ENCODE assay signal across 8 cellular contexts in genomic region chr3:129278970-129279906, GRCh38. TPM values are rescaled to one million over a fixed set of nuclear protein-coding genes. Genes with fewer than 3 reads are reported as not detected.
A peak's percentile ranks its signal among the peaks of the same experiment; 100 is the strongest.
DNase-seq lines count a peak whose midpoint lies in the region; ATAC-seq and TF ChIP-seq lines count a peak whose summit lies in the region.

No MANE protein-coding gene starts in this region.

- H3K4me1 ChIP-seq in DOHH2 (ENCODE audit: control insufficient read depth, low read length) (peaks cover 79% of the 10 kb centered on the region), adipocyte (ENCODE audit: control insufficient read depth, insufficient read depth, low read length) (peaks cover 40% of the 10 kb centered on the region), gastrocnemius medialis (peaks cover 19 to 21% of the 10 kb centered on the region in 2 donors)

- H3K9me3 ChIP-seq in DOHH2 (ENCODE audit: control insufficient read depth, insufficient read depth, low read length) = no peaks in the 10 kb centered on the region
- H3K9me3 ChIP-seq in SK-N-MC (ENCODE audit: low read depth, low read length) = no peaks in the 10 kb centered on the region
- no peaks in the 10 kb centered on the region for H3K9me3 ChIP-seq in adipocyte (ENCODE audit: control insufficient read depth, low read length)
- no peaks in the 10 kb centered on the region for H3K9me3 ChIP-seq in gastrocnemius medialis

- H3K79me2 ChIP-seq in DOHH2 (ENCODE audit: control insufficient read depth, low read length) = peaks cover 56% of the 10 kb centered on the region

- peak; percentile 4 for ATAC-seq in HG03097 (IDR thresholded peaks at IDR 0.05; ENCODE audit: low FRiP score, unreplicated experiment)
- peak; percentile 52 to 62 for ATAC-seq in gastrocnemius medialis
- no peak for ATAC-seq in GM21447 (IDR thresholded peaks at IDR 0.05; ENCODE audit: unreplicated experiment)

- peak overlapping the region; percentile 89 for H3K4me2 ChIP-seq in DOHH2 (ENCODE audit: low read length)

- no peak for TF ChIP-seq CTCF in DOHH2 (IDR thresholded peaks at IDR 0.05; ENCODE audit: low read depth, low read length, poor library complexity, severe bottlenecking)
- TF ChIP-seq CTCF in gastrocnemius medialis (IDR thresholded peaks at IDR 0.05 in 4 of 5, conservative IDR thresholded peaks at IDR 0.05 in 1 of 5) = peak in 1 of 5 experiments; percentile 7

- H3K27ac ChIP-seq in DOHH2 (ENCODE audit: low read depth, low read length) (peak overlapping the region; percentile 95), SK-N-MC (no peak overlapping the region), gastrocnemius medialis (peak overlapping the region; percentile 87 to 94 (median 89))

- peak overlapping the region; percentile 79 for H3K9ac ChIP-seq in SK-N-MC (ENCODE audit: insufficient read length)
- H3K9ac ChIP-seq in adipocyte (ENCODE audit: low read length) = peak overlapping the region; percentile 92

- H3K9me2 ChIP-seq in DOHH2 (replicated peaks; ENCODE audit: control insufficient read depth, low read length) = no peaks in the 10 kb centered on the region

- no peaks in the 10 kb centered on the region for H3K27me3 ChIP-seq in DOHH2 (ENCODE audit: control insufficient read depth, low read length)
- no peaks in the 10 kb centered on the region for H3K27me3 ChIP-seq in adipocyte (replicated peaks; ENCODE audit: control insufficient read depth, insufficient read depth, low read length)
- no peaks in the 10 kb centered on the region for H3K27me3 ChIP-seq in gastrocnemius medialis

- H3K36me3 ChIP-seq in DOHH2 (ENCODE audit: control insufficient read depth, low read length) (peaks cover 75% of the 10 kb centered on the region), SK-N-MC (ENCODE audit: insufficient read depth, low read length) (peaks cover 37% of the 10 kb centered on the region), adipocyte (ENCODE audit: control insufficient read depth, insufficient read depth, low read length, severe bottlenecking) (peaks cover 36% of the 10 kb centered on the region), gastrocnemius medialis (peaks cover 0 to 35% of the 10 kb centered on the region in 2 donors)

- H4K20me1 ChIP-seq in DOHH2 (ENCODE audit: control insufficient read depth, insufficient read depth, low read depth, low read length) = peaks cover 15% of the 10 kb centered on the region

- intact Hi-C loops in gastrocnemius medialis (cut with DNase I; ENCODE audit: low total_unique reads) = loop anchor here (1.0 to 2.0 kb wide), 2 partner anchors 37 to 120 kb away; a partner anchor contains a TSS

- peaks cover 51% of the 10 kb centered on the region for H3F3A ChIP-seq in DOHH2 (ENCODE audit: control insufficient read depth, insufficient read depth)

- in situ Hi-C loops in gastrocnemius medialis (cut with MboI; ENCODE audit: low sequenced_read_pairs in 4 of 4) = no loop called here

- DNase-seq in SK-N-MC (ENCODE audit: low read depth, low spot score) (no peak), adipocyte (ENCODE audit: low read depth) (peak; percentile 55), hepatic stellate cell (ENCODE audit: low spot score) (peak; percentile 37), gastrocnemius medialis (no peak), GM19240 (ENCODE audit: insufficient read length, low spot score) (no peak)

- peak; percentile 22 to 87 for TF ChIP-seq POLR2A in gastrocnemius medialis (IDR thresholded peaks at IDR 0.05)

- H3K4me3 ChIP-seq in DOHH2 (ENCODE audit: low read length) (peak overlapping the region; percentile 99), SK-N-MC (peak overlapping the region; percentile 79), adipocyte (ENCODE audit: low read length) (peak overlapping the region; percentile 94), gastrocnemius medialis (peak overlapping the region; percentile 69 to 91 (median 86))

RNA-seq across cellular contexts. Expression of gene HMCES, which starts 0.6 kb away (rescaled TPM):
- total RNA-seq in gastrocnemius medialis = 10 to 100 TPM; 24.7 to 35.2 (median 29.5) TPM

RNA-seq across cellular contexts. Expression of gene COPG1, which starts 29.8 kb away (rescaled TPM):
- 100 to 1,000 TPM in 1 of 4 donors, 10 to 100 TPM in 3; 59.7 to 101 (median 79.8) TPM for total RNA-seq in gastrocnemius medialis

Comparison
In these comparisons a context has a peak if more than half of its experiments do, and no peak if none do; other contexts are left out.
1. DNase-seq: peak in adipocyte (single experiment) and hepatic stellate cell (single experiment); none in SK-N-MC (single experiment), gastrocnemius medialis (0 of 2) and GM19240 (single experiment).
2. Peak in every context shown above with its lines, with median percentiles within 50 percentile points of each other: H3K4me3 ChIP-seq.